Comparison of ENCODE assay signal across 2 cellular contexts in the genomic region with DNA sequence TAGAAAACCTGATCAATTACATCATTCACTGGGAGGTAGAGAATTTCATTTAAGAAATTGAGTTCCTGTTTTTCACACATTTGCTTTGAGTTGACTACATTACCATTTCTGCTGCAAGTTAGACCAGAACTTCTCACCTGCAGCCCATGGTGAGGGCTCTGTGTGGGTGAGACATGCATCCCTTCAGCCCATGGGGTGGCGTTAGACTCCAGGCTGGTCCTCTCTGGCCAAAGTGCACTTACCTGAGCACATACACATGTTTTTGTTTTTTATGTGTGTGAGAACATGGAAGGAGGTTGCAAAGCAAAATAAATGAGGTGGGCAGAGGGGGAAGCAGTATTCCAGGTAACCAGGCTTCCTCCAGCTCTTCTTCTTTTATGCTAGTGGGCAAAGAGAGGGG.
TF ChIP-seq lines count a peak whose summit lies in the region.

No MANE protein-coding gene starts in this region.

TF ChIP-seq in GM23338, 12 proteins besides CTCF, POLR2A, EP300 and RAD21:
- TF ChIP-seq NANOG (IDR thresholded peaks at IDR 0.05; ENCODE audit: borderline replicate concordance) (no peak), ZNF114 (CRISPR knock-in tag; IDR thresholded peaks at IDR 0.05) (no peak)
- TF ChIP-seq, protein P1, sequence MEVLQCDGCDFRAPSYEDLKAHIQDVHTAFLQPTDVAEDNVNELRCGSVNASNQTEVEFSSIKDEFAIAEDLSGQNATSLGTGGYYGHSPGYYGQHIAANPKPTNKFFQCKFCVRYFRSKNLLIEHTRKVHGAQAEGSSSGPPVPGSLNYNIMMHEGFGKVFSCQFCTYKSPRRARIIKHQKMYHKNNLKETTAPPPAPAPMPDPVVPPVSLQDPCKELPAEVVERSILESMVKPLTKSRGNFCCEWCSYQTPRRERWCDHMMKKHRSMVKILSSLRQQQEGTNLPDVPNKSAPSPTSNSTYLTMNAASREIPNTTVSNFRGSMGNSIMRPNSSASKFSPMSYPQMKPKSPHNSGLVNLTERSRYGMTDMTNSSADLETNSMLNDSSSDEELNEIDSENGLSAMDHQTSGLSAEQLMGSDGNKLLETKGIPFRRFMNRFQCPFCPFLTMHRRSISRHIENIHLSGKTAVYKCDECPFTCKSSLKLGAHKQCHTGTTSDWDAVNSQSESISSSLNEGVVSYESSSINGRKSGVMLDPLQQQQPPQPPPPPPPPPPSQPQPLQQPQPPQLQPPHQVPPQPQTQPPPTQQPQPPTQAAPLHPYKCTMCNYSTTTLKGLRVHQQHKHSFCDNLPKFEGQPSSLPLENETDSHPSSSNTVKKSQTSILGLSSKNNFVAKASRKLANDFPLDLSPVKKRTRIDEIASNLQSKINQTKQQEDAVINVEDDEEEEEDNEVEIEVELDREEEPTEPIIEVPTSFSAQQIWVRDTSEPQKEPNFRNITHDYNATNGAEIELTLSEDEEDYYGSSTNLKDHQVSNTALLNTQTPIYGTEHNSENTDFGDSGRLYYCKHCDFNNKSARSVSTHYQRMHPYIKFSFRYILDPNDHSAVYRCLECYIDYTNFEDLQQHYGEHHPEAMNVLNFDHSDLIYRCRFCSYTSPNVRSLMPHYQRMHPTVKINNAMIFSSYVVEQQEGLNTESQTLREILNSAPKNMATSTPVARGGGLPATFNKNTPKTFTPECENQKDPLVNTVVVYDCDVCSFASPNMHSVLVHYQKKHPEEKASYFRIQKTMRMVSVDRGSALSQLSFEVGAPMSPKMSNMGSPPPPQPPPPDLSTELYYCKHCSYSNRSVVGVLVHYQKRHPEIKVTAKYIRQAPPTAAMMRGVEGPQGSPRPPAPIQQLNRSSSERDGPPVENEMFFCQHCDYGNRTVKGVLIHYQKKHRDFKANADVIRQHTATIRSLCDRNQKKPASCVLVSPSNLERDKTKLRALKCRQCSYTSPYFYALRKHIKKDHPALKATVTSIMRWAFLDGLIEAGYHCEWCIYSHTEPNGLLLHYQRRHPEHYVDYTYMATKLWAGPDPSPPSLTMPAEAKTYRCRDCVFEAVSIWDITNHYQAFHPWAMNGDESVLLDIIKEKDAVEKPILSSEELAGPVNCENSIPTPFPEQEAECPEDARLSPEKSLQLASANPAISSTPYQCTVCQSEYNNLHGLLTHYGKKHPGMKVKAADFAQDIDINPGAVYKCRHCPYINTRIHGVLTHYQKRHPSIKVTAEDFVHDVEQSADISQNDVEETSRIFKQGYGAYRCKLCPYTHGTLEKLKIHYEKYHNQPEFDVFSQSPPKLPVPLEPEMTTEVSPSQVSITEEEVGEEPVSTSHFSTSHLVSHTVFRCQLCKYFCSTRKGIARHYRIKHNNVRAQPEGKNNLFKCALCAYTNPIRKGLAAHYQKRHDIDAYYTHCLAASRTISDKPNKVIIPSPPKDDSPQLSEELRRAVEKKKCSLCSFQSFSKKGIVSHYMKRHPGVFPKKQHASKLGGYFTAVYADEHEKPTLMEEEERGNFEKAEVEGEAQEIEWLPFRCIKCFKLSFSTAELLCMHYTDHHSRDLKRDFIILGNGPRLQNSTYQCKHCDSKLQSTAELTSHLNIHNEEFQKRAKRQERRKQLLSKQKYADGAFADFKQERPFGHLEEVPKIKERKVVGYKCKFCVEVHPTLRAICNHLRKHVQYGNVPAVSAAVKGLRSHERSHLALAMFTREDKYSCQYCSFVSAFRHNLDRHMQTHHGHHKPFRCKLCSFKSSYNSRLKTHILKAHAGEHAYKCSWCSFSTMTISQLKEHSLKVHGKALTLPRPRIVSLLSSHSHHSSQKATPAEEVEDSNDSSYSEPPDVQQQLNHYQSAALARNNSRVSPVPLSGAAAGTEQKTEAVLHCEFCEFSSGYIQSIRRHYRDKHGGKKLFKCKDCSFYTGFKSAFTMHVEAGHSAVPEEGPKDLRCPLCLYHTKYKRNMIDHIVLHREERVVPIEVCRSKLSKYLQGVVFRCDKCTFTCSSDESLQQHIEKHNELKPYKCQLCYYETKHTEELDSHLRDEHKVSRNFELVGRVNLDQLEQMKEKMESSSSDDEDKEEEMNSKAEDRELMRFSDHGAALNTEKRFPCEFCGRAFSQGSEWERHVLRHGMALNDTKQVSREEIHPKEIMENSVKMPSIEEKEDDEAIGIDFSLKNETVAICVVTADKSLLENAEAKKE (CRISPR knock-in tag; IDR thresholded peaks at IDR 0.05), result no peak
- TF ChIP-seq, protein P2, sequence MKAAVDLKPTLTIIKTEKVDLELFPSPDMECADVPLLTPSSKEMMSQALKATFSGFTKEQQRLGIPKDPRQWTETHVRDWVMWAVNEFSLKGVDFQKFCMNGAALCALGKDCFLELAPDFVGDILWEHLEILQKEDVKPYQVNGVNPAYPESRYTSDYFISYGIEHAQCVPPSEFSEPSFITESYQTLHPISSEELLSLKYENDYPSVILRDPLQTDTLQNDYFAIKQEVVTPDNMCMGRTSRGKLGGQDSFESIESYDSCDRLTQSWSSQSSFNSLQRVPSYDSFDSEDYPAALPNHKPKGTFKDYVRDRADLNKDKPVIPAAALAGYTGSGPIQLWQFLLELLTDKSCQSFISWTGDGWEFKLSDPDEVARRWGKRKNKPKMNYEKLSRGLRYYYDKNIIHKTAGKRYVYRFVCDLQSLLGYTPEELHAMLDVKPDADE (IDR thresholded peaks at IDR 0.05), result no peak

TF ChIP-seq in IMR-90, 13 proteins besides CTCF, POLR2A, EP300 and RAD21:
- TF ChIP-seq CEBPB (IDR thresholded peaks at IDR 0.05; ENCODE audit: low read depth, low read length), result no peak
- TF ChIP-seq, protein P3, sequence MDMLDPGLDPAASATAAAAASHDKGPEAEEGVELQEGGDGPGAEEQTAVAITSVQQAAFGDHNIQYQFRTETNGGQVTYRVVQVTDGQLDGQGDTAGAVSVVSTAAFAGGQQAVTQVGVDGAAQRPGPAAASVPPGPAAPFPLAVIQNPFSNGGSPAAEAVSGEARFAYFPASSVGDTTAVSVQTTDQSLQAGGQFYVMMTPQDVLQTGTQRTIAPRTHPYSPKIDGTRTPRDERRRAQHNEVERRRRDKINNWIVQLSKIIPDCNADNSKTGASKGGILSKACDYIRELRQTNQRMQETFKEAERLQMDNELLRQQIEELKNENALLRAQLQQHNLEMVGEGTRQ (IDR thresholded peaks at IDR 0.05; ENCODE audit: low read depth, low read length), result no peak
- TF ChIP-seq RCOR1 (IDR thresholded peaks at IDR 0.05; ENCODE audit: insufficient replicate concordance, low read length), result no peak
- TF ChIP-seq CHD1 (IDR thresholded peaks at IDR 0.05; ENCODE audit: low read depth, low read length), result no peak
- no peak for TF ChIP-seq SMC3 (IDR thresholded peaks at IDR 0.05; ENCODE audit: low read depth, low read length)
- TF ChIP-seq, protein P4, sequence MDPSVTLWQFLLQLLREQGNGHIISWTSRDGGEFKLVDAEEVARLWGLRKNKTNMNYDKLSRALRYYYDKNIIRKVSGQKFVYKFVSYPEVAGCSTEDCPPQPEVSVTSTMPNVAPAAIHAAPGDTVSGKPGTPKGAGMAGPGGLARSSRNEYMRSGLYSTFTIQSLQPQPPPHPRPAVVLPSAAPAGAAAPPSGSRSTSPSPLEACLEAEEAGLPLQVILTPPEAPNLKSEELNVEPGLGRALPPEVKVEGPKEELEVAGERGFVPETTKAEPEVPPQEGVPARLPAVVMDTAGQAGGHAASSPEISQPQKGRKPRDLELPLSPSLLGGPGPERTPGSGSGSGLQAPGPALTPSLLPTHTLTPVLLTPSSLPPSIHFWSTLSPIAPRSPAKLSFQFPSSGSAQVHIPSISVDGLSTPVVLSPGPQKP (IDR thresholded peaks at IDR 0.05; ENCODE audit: borderline replicate concordance, low read depth, low read length), result no peak
- TF ChIP-seq MAZ (IDR thresholded peaks at IDR 0.05; ENCODE audit: borderline replicate concordance, low read depth, low read length), result no peak
- no peak for TF ChIP-seq MAFK (IDR thresholded peaks at IDR 0.05; ENCODE audit: low read depth, low read length)
- TF ChIP-seq NFE2L2 (IDR thresholded peaks at IDR 0.05; ENCODE audit: low read depth, low read length), result no peak
- no peak for TF ChIP-seq BHLHE40 (IDR thresholded peaks at IDR 0.05; ENCODE audit: low read depth, low read length)
- no peak for TF ChIP-seq RFX5 (IDR thresholded peaks at IDR 0.05; ENCODE audit: low read depth, low read length)
